Comparison of ENCODE assay signal across 10 cellular contexts in genomic region chr20:45407067-45407745, GRCh38. TPM values are rescaled to one million over a fixed set of nuclear protein-coding genes. Genes with fewer than 3 reads are reported as not detected.
A peak's percentile ranks its signal among the peaks of the same experiment; 100 is the strongest.
DNase-seq lines count a peak whose midpoint lies in the region; ATAC-seq, FAIRE-seq and TF ChIP-seq lines count a peak whose summit lies in the region.
"Had no signal": no experiment of that assay in that cellular context is flagged by ENCODE, and none has a peak within 500 bp of the region (broad histone marks: within the 10 kb centered on the region; RNA-seq: fewer than 3 reads in every experiment).

No MANE protein-coding gene starts in this region.

- no peak for TF ChIP-seq CTCF in endothelial cell of umbilical vein (IDR thresholded peaks at IDR 0.05; ENCODE audit: extremely low read depth in 1 of 2, insufficient read depth in 1 of 2, low read depth in 1 of 2, low read length in 2 of 2)
- no peak for TF ChIP-seq CTCF in tibial nerve (IDR thresholded peaks at IDR 0.05)

- BruUV-seq in endothelial cell of umbilical vein (replicated peaks; lab: Mats Ljungman, UMichigan), result no TSS peak

- no peak overlapping the region for H2BK15ac ChIP-seq in mesendoderm (replicated peaks; ENCODE audit: low read depth)

- intact Hi-C loops in endothelial cell of umbilical vein (cut with micrococcal nuclease), result no loop called here

- no peak overlapping the region for H4K5ac ChIP-seq in mesendoderm (ENCODE audit: low read length)

- peak overlapping the region; percentile 83 for H2AFZ ChIP-seq in endothelial cell of umbilical vein (ENCODE audit: low read depth, low read length)

- peaks cover 29% of the 10 kb centered on the region for H3K36me3 ChIP-seq in SK-N-MC (ENCODE audit: insufficient read depth, low read length)
- H3K36me3 ChIP-seq in endothelial cell of umbilical vein (ENCODE audit: control insufficient read depth in 2 of 2, extremely low read depth in 1 of 2, insufficient read depth in 2 of 2, low read length in 2 of 2), result peaks cover 0 to 3% of the 10 kb centered on the region in 2 experiments
- H3K36me3 ChIP-seq in mesendoderm (ENCODE audit: control insufficient read depth, insufficient read depth, low read length), result no peaks in the 10 kb centered on the region
- peaks cover 0 to 35% (median 0%) of the 10 kb centered on the region in 3 donors for H3K36me3 ChIP-seq in tibial nerve

- no peaks in the 10 kb centered on the region for H3K9me1 ChIP-seq in endothelial cell of umbilical vein (replicated peaks; ENCODE audit: control insufficient read depth, extremely low read depth, insufficient read depth, low read length)

- H2BK5ac ChIP-seq in mesendoderm (ENCODE audit: low read length), result no peak overlapping the region

- CTCF ChIA-PET in endothelial cell of umbilical vein (lab: Charles Lee), result interaction anchor here (0.8 to 3.6 kb wide), 12 partner anchors 8 to 96 kb away, joined by 3 to 32 read pairs (median 4); partner anchors contain the start of genes PIGT and SYS1

- POLR2A ChIA-PET in endothelial cell of umbilical vein (lab: Charles Lee), result interaction anchor here (0.6 to 1.5 kb wide), 3 partner anchors 9 to 45 kb away, joined by 3 to 5 read pairs (median 3); partner anchors contain the start of gene PIGT

- no peak for TF ChIP-seq EP300 in tibial nerve (IDR thresholded peaks at IDR 0.05)

- H3K9me3 ChIP-seq in SK-N-MC (ENCODE audit: low read depth, low read length) (no peaks in the 10 kb centered on the region), endothelial cell of umbilical vein (replicated peaks; ENCODE audit: control insufficient read depth, insufficient read depth, low read length) (no peaks in the 10 kb centered on the region), tibial nerve (no peaks in the 10 kb centered on the region)

- peak overlapping the region; percentile 98 for H3K4me3 ChIP-seq in SK-N-MC
- peak overlapping the region; percentile 7 to 85 (median 36) for H3K4me3 ChIP-seq in endothelial cell of umbilical vein (replicated peaks in 1 of 3; ENCODE audit: insufficient read depth in 1 of 3, low read depth in 1 of 3, low read length in 3 of 3)
- peak overlapping the region; percentile 38 for H3K4me3 ChIP-seq in mesendoderm (ENCODE audit: low read length)
- peak overlapping the region; percentile 77 to 98 (median 94) for H3K4me3 ChIP-seq in tibial nerve

- peak overlapping the region; percentile 86 for H3K56ac ChIP-seq in mesendoderm (ENCODE audit: low read length)

- H3K27ac ChIP-seq in SK-N-MC (peak overlapping the region; percentile 50; the same call in 1 of the 2 replicates), endothelial cell of umbilical vein (ENCODE audit: insufficient read depth, low read depth, low read length) (no peak overlapping the region), mesendoderm (ENCODE audit: low read depth, low read length) (no peak overlapping the region), tibial nerve (peak overlapping the region; percentile 91 to 97 (median 94))
- H3K27ac ChIP-seq: 22Rv1 had no signal

- H3K9ac ChIP-seq in SK-N-MC (ENCODE audit: insufficient read length) (peak overlapping the region; percentile 95), endothelial cell of umbilical vein (replicated peaks; ENCODE audit: extremely low read depth, insufficient read depth, low read length) (peak overlapping the region; percentile 39), mesendoderm (ENCODE audit: low read length) (peak overlapping the region; percentile 72)

- H3K4ac ChIP-seq in mesendoderm (ENCODE audit: low read depth, low read length), result peak overlapping the region; percentile 22

- H3K79me1 ChIP-seq in mesendoderm (ENCODE audit: low read length), result no peaks in the 10 kb centered on the region

- H4K8ac ChIP-seq in mesendoderm (ENCODE audit: low read depth, low read length), result peak overlapping the region; percentile 65

- H3K27me3 ChIP-seq in endothelial cell of umbilical vein (ENCODE audit: control insufficient read depth in 2 of 2, insufficient read depth in 2 of 2, low read length in 2 of 2), result peaks cover 6% of the 10 kb centered on the region in 2 experiments
- H3K27me3 ChIP-seq in mesendoderm (ENCODE audit: insufficient read depth, low read length, poor library complexity), result peaks cover 6% of the 10 kb centered on the region
- H3K27me3 ChIP-seq in tibial nerve, result no peaks in the 10 kb centered on the region

- TF ChIP-seq POLR2A in endothelial cell of umbilical vein (IDR thresholded peaks at IDR 0.05; ENCODE audit: low read depth, low read length) (no peak), tibial nerve (IDR thresholded peaks at IDR 0.05) (peak in 1 of 2 donors; percentile 45)

- no peak overlapping the region for H3K23ac ChIP-seq in mesendoderm (ENCODE audit: low read length)

- no CpG with 5 or more reads among the region's 30 CpGs for WGBS in mesendoderm (ENCODE audit: extremely low coverage, insufficient coverage, low lambda C conversion rate)
- WGBS in tibial nerve, 2 donors, result 12 to 18% methylated on average over 15 to 20 of the region's 30 CpGs

- no peaks in the 10 kb centered on the region for H3K79me2 ChIP-seq in endothelial cell of umbilical vein (ENCODE audit: control insufficient read depth, insufficient read depth, low read length)
- H3K79me2 ChIP-seq in mesendoderm (ENCODE audit: control insufficient read depth, insufficient read depth, low read length), result no peaks in the 10 kb centered on the region

- FAIRE-seq in endothelial cell of umbilical vein (lab: Jason Lieb, UNC), result peak; percentile 50

- H3K4me2 ChIP-seq in endothelial cell of umbilical vein (ENCODE audit: insufficient read depth, low read length) (peak overlapping the region; percentile 74), mesendoderm (ENCODE audit: low read length) (peak overlapping the region; percentile 92)

- no peak overlapping the region for H2BK120ac ChIP-seq in mesendoderm (ENCODE audit: low read depth, low read length)

- peak; percentile 63 for DNase-seq in DMS 273 (lab: John Stamatoyannopoulos, UW; ENCODE audit: unreplicated experiment)
- DNase-seq in DMS 273 treated with DMSO at 0.1 percent for 48 hours (lab: John Stamatoyannopoulos, UW), result no peak
- no peak for DNase-seq in SK-N-MC (ENCODE audit: low read depth, low spot score)
- DNase-seq in endothelial cell of umbilical vein (ENCODE audit: low read depth, low spot score), result peak; percentile 24
- peak; percentile 63 for DNase-seq in mesendoderm
- peak in 1 of 2 donors; percentile 26 for DNase-seq in tibial nerve (ENCODE audit: low spot score in 2 of 2)
- DNase-seq in activated CD8-positive, alpha-beta memory T cell treated with anti-CD3 and anti-CD28 coated beads for 24 hours, result no peak

- H3K4me1 ChIP-seq in endothelial cell of umbilical vein (ENCODE audit: control insufficient read depth, extremely low read depth, insufficient read depth, low read length) (peaks cover 3% of the 10 kb centered on the region), mesendoderm (ENCODE audit: control insufficient read depth, low read depth, low read length) (peaks cover 2% of the 10 kb centered on the region), tibial nerve (peaks cover 0 to 32% (median 12%) of the 10 kb centered on the region in 4 donors)

- dilution Hi-C loops in endothelial cell of umbilical vein (cut with MboI; ENCODE audit: extremely low pct_ligation_motif_present, low sequenced_read_pairs), result no loop called here

- H2AK5ac ChIP-seq in mesendoderm (ENCODE audit: low read length), result no peak overlapping the region

- H4K20me1 ChIP-seq in endothelial cell of umbilical vein (replicated peaks; ENCODE audit: control insufficient read depth, extremely low read depth, insufficient read depth, low read length), result no peaks in the 10 kb centered on the region

- ATAC-seq in GM21423 (IDR thresholded peaks at IDR 0.05; ENCODE audit: unreplicated experiment), result no peak

- peak overlapping the region; percentile 81 for H3K18ac ChIP-seq in mesendoderm (ENCODE audit: low read length)

RNA-seq across cellular contexts. Expression of gene DBNDD2, which starts 0.9 kb away (rescaled TPM):
- 15.6 and 16.3 TPM in 2 replicates for total RNA-seq in endothelial cell of umbilical vein
- polyA plus RNA-seq in endothelial cell of umbilical vein, result 27.9 and 28.7 TPM in 2 replicates
- 19.5 and 20.9 TPM in 2 replicates for polyA plus RNA-seq in endothelial cell of umbilical vein (2011; cell fraction: cytosol; rRNA removed)
- 9.2 and 9.7 TPM in 2 replicates for polyA plus RNA-seq in endothelial cell of umbilical vein (2011; cell fraction: nucleus; rRNA removed)
- polyA plus RNA-seq in endothelial cell of umbilical vein (2012), result 8.6 and 12.3 TPM in 2 replicates
- polyA minus RNA-seq in endothelial cell of umbilical vein, result 11.2 and 16.2 TPM in 2 replicates
- polyA minus RNA-seq in endothelial cell of umbilical vein (2011; cell fraction: cytosol; rRNA and poly(A)+ RNA removed), result 1.8 TPM
- polyA minus RNA-seq in endothelial cell of umbilical vein (2011; cell fraction: nucleus; rRNA and poly(A)+ RNA removed), result 4.0 and 4.8 TPM in 2 replicates
- 17.5 TPM for polyA plus RNA-seq in mesendoderm (2013, experiment 1 of 2)
- 18.6 TPM for polyA plus RNA-seq in mesendoderm (2013, experiment 2 of 2)
- 10 to 100 TPM; 36.3 to 63.3 (median 51.1) TPM for total RNA-seq in tibial nerve

RNA-seq across cellular contexts. Expression of gene PIGT, which starts 8.7 kb away (rescaled TPM):
- 92.7 and 96.8 TPM in 2 replicates for total RNA-seq in endothelial cell of umbilical vein
- polyA plus RNA-seq in endothelial cell of umbilical vein, result 143 and 162 TPM in 2 replicates
- polyA plus RNA-seq in endothelial cell of umbilical vein (2011; cell fraction: cytosol; rRNA removed), result 110 and 116 TPM in 2 replicates
- 75.5 and 86.2 TPM in 2 replicates for polyA plus RNA-seq in endothelial cell of umbilical vein (2011; cell fraction: nucleus; rRNA removed)
- polyA plus RNA-seq in endothelial cell of umbilical vein (2012), result 85.7 and 98.7 TPM in 2 replicates
- polyA minus RNA-seq in endothelial cell of umbilical vein, result 70.6 and 79.1 TPM in 2 replicates
- polyA minus RNA-seq in endothelial cell of umbilical vein (2011; cell fraction: cytosol; rRNA and poly(A)+ RNA removed), result 50.8 TPM
- polyA minus RNA-seq in endothelial cell of umbilical vein (2011; cell fraction: nucleus; rRNA and poly(A)+ RNA removed), result 47.8 and 52.4 TPM in 2 replicates
- polyA plus RNA-seq in mesendoderm (2013, experiment 1 of 2), result 67.2 TPM
- 65.0 TPM for polyA plus RNA-seq in mesendoderm (2013, experiment 2 of 2)
- 10 to 100 TPM; 54.6 to 82.8 (median 69.7) TPM for total RNA-seq in tibial nerve

RNA-seq across cellular contexts. Expression of gene TP53TG5, which starts 29.1 kb away (rescaled TPM):
- total RNA-seq in endothelial cell of umbilical vein, result not detected in 2 replicates
- not detected in 2 replicates for polyA plus RNA-seq in endothelial cell of umbilical vein
- polyA plus RNA-seq in endothelial cell of umbilical vein (2011; cell fraction: cytosol; rRNA removed), result not detected in 2 replicates
- not detected in 2 replicates for polyA plus RNA-seq in endothelial cell of umbilical vein (2011; cell fraction: nucleus; rRNA removed)
- 0.12 and 0.22 TPM in 2 replicates for polyA plus RNA-seq in endothelial cell of umbilical vein (2012)
- polyA minus RNA-seq in endothelial cell of umbilical vein, result not detected in 2 replicates
- not detected for polyA minus RNA-seq in endothelial cell of umbilical vein (2011; cell fraction: cytosol; rRNA and poly(A)+ RNA removed)
- polyA minus RNA-seq in endothelial cell of umbilical vein (2011; cell fraction: nucleus; rRNA and poly(A)+ RNA removed), result not detected in 2 replicates
- 0.07 TPM for polyA plus RNA-seq in mesendoderm (2013, experiment 1 of 2)
- not detected for polyA plus RNA-seq in mesendoderm (2013, experiment 2 of 2)
- total RNA-seq in tibial nerve, result not detected
- total RNA-seq: T-helper 1 cell treated with Interleukin-12 subunit alpha and Interleukin-12 subunit beta and Interleukin-4 antibody, amounts not matched to agents 30 ng/mL and 1 ng/mL, for 36 hours had no signal

RNA-seq across cellular contexts. Expression of gene SYS1, which starts 44.2 kb away (rescaled TPM):
- 22.3 and 27.4 TPM in 2 replicates for total RNA-seq in endothelial cell of umbilical vein
- polyA plus RNA-seq in endothelial cell of umbilical vein, result 79.6 and 91.8 TPM in 2 replicates
- polyA plus RNA-seq in endothelial cell of umbilical vein (2011; cell fraction: cytosol; rRNA removed), result 45.7 and 47.1 TPM in 2 replicates
- 27.8 and 30.1 TPM in 2 replicates for polyA plus RNA-seq in endothelial cell of umbilical vein (2011; cell fraction: nucleus; rRNA removed)
- polyA plus RNA-seq in endothelial cell of umbilical vein (2012), result 21.2 and 22.0 TPM in 2 replicates
- polyA minus RNA-seq in endothelial cell of umbilical vein, result 65.4 and 73.2 TPM in 2 replicates
- polyA minus RNA-seq in endothelial cell of umbilical vein (2011; cell fraction: cytosol; rRNA and poly(A)+ RNA removed), result 34.8 TPM
- 34.8 and 36.4 TPM in 2 replicates for polyA minus RNA-seq in endothelial cell of umbilical vein (2011; cell fraction: nucleus; rRNA and poly(A)+ RNA removed)
- polyA plus RNA-seq in mesendoderm (2013, experiment 1 of 2), result 13.8 TPM
- polyA plus RNA-seq in mesendoderm (2013, experiment 2 of 2), result 13.5 TPM
- 10 to 100 TPM; 19.2 to 35.6 (median 25.2) TPM for total RNA-seq in tibial nerve

RNA-seq across cellular contexts. Expression of gene SDC4, which starts 59.0 kb away (rescaled TPM):
- total RNA-seq in endothelial cell of umbilical vein (28.7 and 32.0 TPM in 2 replicates), tibial nerve (10 to 100 TPM; 41.2 to 72.5 (median 63.4) TPM)
- polyA plus RNA-seq in endothelial cell of umbilical vein, result 23.1 and 26.3 TPM in 2 replicates
- polyA plus RNA-seq in endothelial cell of umbilical vein (2011; cell fraction: cytosol; rRNA removed), result 21.9 and 24.6 TPM in 2 replicates
- polyA plus RNA-seq in endothelial cell of umbilical vein (2011; cell fraction: nucleus; rRNA removed), result 12.5 and 13.1 TPM in 2 replicates
- polyA plus RNA-seq in endothelial cell of umbilical vein (2012), result 39.6 and 39.9 TPM in 2 replicates
- polyA minus RNA-seq in endothelial cell of umbilical vein, result 35.6 and 41.7 TPM in 2 replicates
- polyA minus RNA-seq in endothelial cell of umbilical vein (2011; cell fraction: cytosol; rRNA and poly(A)+ RNA removed), result 39.9 TPM
- 5.9 and 7.6 TPM in 2 replicates for polyA minus RNA-seq in endothelial cell of umbilical vein (2011; cell fraction: nucleus; rRNA and poly(A)+ RNA removed)
- 33.0 TPM for polyA plus RNA-seq in mesendoderm (2013, experiment 1 of 2)
- 33.2 TPM for polyA plus RNA-seq in mesendoderm (2013, experiment 2 of 2)

Comparison
In these comparisons a context has a peak if more than half of its experiments do, and no peak if none do; other contexts are left out.
1. DNase-seq: peak in DMS 273 (single experiment), endothelial cell of umbilical vein (single experiment) and mesendoderm (single experiment); none in DMS 273 treated with DMSO at 0.1 percent for 48 hours (single experiment), SK-N-MC (single experiment) and activated CD8-positive, alpha-beta memory T cell treated with anti-CD3 and anti-CD28 coated beads for 24 hours (single experiment).
2. H3K27ac ChIP-seq: peak in SK-N-MC (single experiment) and tibial nerve (4 of 4); none in endothelial cell of umbilical vein (single experiment) and mesendoderm (single experiment).
3. H3K4me3 ChIP-seq: peak in every context shown above with its lines; median percentile 98 in SK-N-MC; 94 in tibial nerve; 38 in mesendoderm; 36 in endothelial cell of umbilical vein.
4. H3K9ac ChIP-seq: peak in every context shown above with its lines; median percentile 95 in SK-N-MC; 72 in mesendoderm; 39 in endothelial cell of umbilical vein.